Comparison of ENCODE assay signal across 34 cellular contexts in genomic region chr2:229199267-229199666, GRCh38.
"Had no signal": no experiment of that assay in that cellular context is flagged by ENCODE, and none has a peak within 500 bp of the region (broad histone marks: within the 10 kb centered on the region; RNA-seq: fewer than 3 reads in every experiment).

No MANE protein-coding gene starts in this region.

- H3K27me3 ChIP-seq: adrenal gland, body of pancreas, brain microvascular endothelial cell, breast epithelium had no signal

- H3K9me3 ChIP-seq: adrenal gland, body of pancreas, breast epithelium had no signal

- H3K4me3 ChIP-seq: adrenal gland, body of pancreas, breast epithelium had no signal

- FAIRE-seq: astrocyte, colon, TTC549 had no signal

- H3K4me1 ChIP-seq: breast epithelium had no signal

- ATAC-seq: activated CD8-positive, alpha-beta T cell treated with anti-CD3 and anti-CD28 coated beads for 36 hours; activated naive CD4-positive, alpha-beta T cell treated with anti-CD3 and anti-CD28 coated beads, Interleukin-2, amount 50 U/mL, for 72 hours; activated T-cell treated with anti-CD3 and anti-CD28 coated beads, Interleukin-2, amount 50 U/mL, for 4 hours; activated T-cell treated with anti-CD3 and anti-CD28 coated beads, Interleukin-2, amount 50 U/mL, for 72 hours; activated T-helper 17 cell treated with anti-CD3 and anti-CD28 coated beads, Interleukin-2, amount 50 U/mL, for 72 hours; body of pancreas had no signal

- DNase-seq: activated B cell treated with CpG ODN at 0.5 μM for 24 hours; activated CD4-positive, alpha-beta memory T cell treated with anti-CD3 and anti-CD28 coated beads for 36 hours; activated CD4-positive, alpha-beta T cell treated with anti-CD3 and anti-CD28 coated beads for 4 hours; activated CD4-positive, alpha-beta T cell treated with anti-CD3 and anti-CD28 coated beads, Interleukin-2, amount 10 ng/mL, durations not matched to agents 24 days and 14 days; activated CD4-positive, alpha-beta T cell treated with anti-CD3 and anti-CD28 coated beads, Interleukin-2, amount 50 U/mL, for 1 hour; activated CD4-positive, alpha-beta T cell treated with anti-CD3 and anti-CD28 coated beads, Interleukin-2, amount 50 U/mL, for 4 hours; activated CD4-positive, CD25-positive, alpha-beta regulatory T cell treated with anti-CD3 and anti-CD28 coated beads, Interleukin-2, amount 50 U/mL, for 72 hours; activated CD8-positive, alpha-beta memory T cell treated with anti-CD3 and anti-CD28 coated beads, Interleukin-2, amount 50 U/mL, for 4 hours; activated CD8-positive, alpha-beta T cell treated with anti-CD3 and anti-CD28 coated beads for 36 hours; activated effector memory CD4-positive, alpha-beta T cell treated with anti-CD3 and anti-CD28 coated beads, Interleukin-2, amount 50 U/mL, for 16 hours; activated gamma-delta T cell treated with Interleukin-2 at 50 U/mL for 16 hours; activated naive CD4-positive, alpha-beta T cell; activated naive CD4-positive, alpha-beta T cell treated with anti-CD3 and anti-CD28 coated beads for 36 hours; activated naive CD4-positive, alpha-beta T cell treated with anti-CD3 and anti-CD28 coated beads, Interleukin-2, amount 50 U/mL, for 16 hours; activated naive CD8-positive, alpha-beta T cell treated with anti-CD3 and anti-CD28 coated beads for 36 hours; activated T-cell treated with anti-CD3 and anti-CD28 coated beads for 4 hours; activated T-cell treated with anti-CD3 and anti-CD28 coated beads, Interleukin-2, amount 50 U/mL, for 1 hour; activated T-cell treated with anti-CD3 and anti-CD28 coated beads, Interleukin-2, amount 50 U/mL, for 4 hours; activated T-cell treated with anti-CD3 and anti-CD28 coated beads, Interleukin-2, amount 50 U/mL, for 72 hours; adrenal gland; amniotic stem cell; aorta; body of pancreas; brain microvascular endothelial cell; central memory CD4-positive, alpha-beta T cell; T-helper 2 cell; T-helper 9 cell had no signal

- H3K27ac ChIP-seq: adrenal gland, body of pancreas, brain microvascular endothelial cell, breast epithelium, VCaP had no signal

- H3K36me3 ChIP-seq: adrenal gland, brain microvascular endothelial cell, breast epithelium had no signal
